In the genomic region with DNA sequence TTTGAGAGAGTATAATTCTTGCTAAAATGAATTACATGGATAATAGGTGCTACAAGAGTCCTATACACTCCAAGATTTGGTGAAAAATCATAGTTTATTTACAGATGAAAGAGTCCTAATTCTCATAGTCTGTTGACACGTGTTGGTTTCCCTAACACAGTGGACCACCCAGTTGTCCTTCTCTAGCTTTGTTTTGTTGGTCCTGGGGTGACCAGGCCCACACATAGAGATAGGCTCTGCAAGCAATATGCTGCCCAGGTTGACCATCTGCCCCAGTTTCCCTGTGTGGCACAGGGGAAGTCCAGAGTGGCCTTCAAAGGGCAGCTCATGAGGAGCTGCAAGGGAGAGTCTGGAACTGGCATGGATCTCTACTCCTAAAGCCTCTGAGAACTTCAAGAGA, we compare ENCODE assay signal across 1 cellular context.
TF ChIP-seq lines count a peak whose summit lies in the region.

No MANE protein-coding gene starts in this region.

TF ChIP-seq in IMR-90, 13 proteins besides CTCF, POLR2A, EP300 and RAD21 (continued from another document):
- no peak for TF ChIP-seq ELK1 (IDR thresholded peaks at IDR 0.05; ENCODE audit: borderline replicate concordance, low read depth, low read length)
- TF ChIP-seq NFE2L2 (IDR thresholded peaks at IDR 0.05; ENCODE audit: low read depth, low read length), result no peak
- no peak for TF ChIP-seq SMC3 (IDR thresholded peaks at IDR 0.05; ENCODE audit: low read depth, low read length)
- TF ChIP-seq BHLHE40 (IDR thresholded peaks at IDR 0.05; ENCODE audit: low read depth, low read length), result no peak
